ENCODE assay signal across 8 cellular contexts in genomic region chr1:198937231-198938031, GRCh38.
DNase-seq lines count a peak whose midpoint lies in the region; ATAC-seq and TF ChIP-seq lines count a peak whose summit lies in the region.

No MANE protein-coding gene starts in this region.

- TF ChIP-seq POLR2A in GM18526 (IDR thresholded peaks at IDR 0.05; ENCODE audit: extremely low read depth, insufficient read length), result peak; percentile 79

- ATAC-seq in HG02981 (IDR thresholded peaks at IDR 0.05; ENCODE audit: unreplicated experiment), result peak; percentile 88
- ATAC-seq in lung (ENCODE audit: insufficient read depth, low FRiP score), result peak; percentile 91
- ATAC-seq in stimulated activated naive B cell treated with anti-CD40 and anti-IgM and Interleukin-4, amounts not matched to agents 10 μg/mL and 1 μg/mL and 100 μg/mL, for 72 hours (replicated peaks), result peak; percentile 94 to 96

- H3K4me1 ChIP-seq in lung (ENCODE audit: control insufficient read depth in 2 of 2, insufficient read depth in 2 of 2, low read length in 2 of 2), result no peaks in the 10 kb centered on the region

- H3K27ac ChIP-seq in WERI-Rb-1 (peak overlapping the region; percentile 51), lung (ENCODE audit: low read depth in 1 of 2, low read length in 1 of 2) (peak overlapping the region; percentile 78 to 91)

- H3K4me3 Mint-ChIP-seq in stimulated activated naive B cell treated with anti-CD40 and anti-IgM and Interleukin-4, amounts not matched to agents 10 μg/mL and 1 μg/mL and 100 μg/mL, for 72 hours, result peak overlapping the region in 1 of 2 donors; percentile 87

- no peaks in the 10 kb centered on the region for H3K27me3 ChIP-seq in WERI-Rb-1 (ENCODE audit: insufficient read depth, low read depth, severe bottlenecking)
- H3K27me3 ChIP-seq in lung (ENCODE audit: control insufficient read depth, insufficient read depth), result no peaks in the 10 kb centered on the region

- peaks cover 3 to 19% of the 10 kb centered on the region in 2 donors for H3K4me1 Mint-ChIP-seq in stimulated activated naive B cell treated with anti-CD40 and anti-IgM and Interleukin-4, amounts not matched to agents 10 μg/mL and 1 μg/mL and 100 μg/mL, for 72 hours

- peaks cover 0 to 4% of the 10 kb centered on the region in 2 donors for H3K36me3 Mint-ChIP-seq in stimulated activated naive B cell treated with anti-CD40 and anti-IgM and Interleukin-4, amounts not matched to agents 10 μg/mL and 1 μg/mL and 100 μg/mL, for 72 hours

- H3K36me3 ChIP-seq in WERI-Rb-1 (no peaks in the 10 kb centered on the region; the same call in none of the 2 replicates), lung (ENCODE audit: control insufficient read depth in 2 of 2, insufficient read depth in 2 of 2, low read length in 2 of 2) (no peaks in the 10 kb centered on the region)

- H3K9me3 Mint-ChIP-seq in stimulated activated naive B cell treated with anti-CD40 and anti-IgM and Interleukin-4, amounts not matched to agents 10 μg/mL and 1 μg/mL and 100 μg/mL, for 72 hours, result peaks cover 3 to 5% of the 10 kb centered on the region in 2 donors

- WGBS in lung, 2 donors, result 17 to 25% methylated on average over 5 of the region's 5 CpGs

- no peaks in the 10 kb centered on the region for H3K27me3 Mint-ChIP-seq in stimulated activated naive B cell treated with anti-CD40 and anti-IgM and Interleukin-4, amounts not matched to agents 10 μg/mL and 1 μg/mL and 100 μg/mL, for 72 hours

- H3K27ac Mint-ChIP-seq in stimulated activated naive B cell treated with anti-CD40 and anti-IgM and Interleukin-4, amounts not matched to agents 10 μg/mL and 1 μg/mL and 100 μg/mL, for 72 hours, result peak overlapping the region; percentile 89

- DNase-seq in AG20443 (ENCODE audit: low spot score) (peak; percentile 87), NCI-H1930 (lab: John Stamatoyannopoulos, UW) (peak; percentile 21 to 37), WERI-Rb-1 (peak; percentile 66), lung (ENCODE audit: low spot score) (peak; percentile 58)
- peak; percentile 5 for DNase-seq in effector CD8-positive, alpha-beta T cell (lab: John Stamatoyannopoulos, UW)
- DNase-seq in stimulated activated naive B cell treated with anti-CD40 and anti-IgM and Interleukin-4, amounts not matched to agents 10 μg/mL and 1 μg/mL and 100 μg/mL, for 72 hours, result peak; percentile 43

- TF ChIP-seq CTCF in WERI-Rb-1 (IDR thresholded peaks at IDR 0.05; ENCODE audit: low read depth, low read length), result no peak
- no peak for TF ChIP-seq CTCF in lung (IDR thresholded peaks at IDR 0.05; ENCODE audit: control extremely low read depth, extremely low read depth)

- peaks cover 6% of the 10 kb centered on the region for H3K9me3 ChIP-seq in WERI-Rb-1 (ENCODE audit: severe bottlenecking)
- no peaks in the 10 kb centered on the region for H3K9me3 ChIP-seq in lung (ENCODE audit: control insufficient read depth in 2 of 2, insufficient read depth in 1 of 2, low read length in 1 of 2)

- H3K4me3 ChIP-seq in WERI-Rb-1 (ENCODE audit: low read depth, low read length), result peak overlapping the region; percentile 64
- H3K4me3 ChIP-seq in lung, result peak overlapping the region; percentile 59

Comparison
In these comparisons a context has a peak if more than half of its experiments do, and no peak if none do; other contexts are left out.
1. Peak in every context shown above with its lines: DNase-seq, ATAC-seq, H3K4me3 ChIP-seq and H3K27ac ChIP-seq.
2. DNase-seq: peak in every context shown above with its lines; median percentile 87 in AG20443; 66 in WERI-Rb-1; 58 in lung; 43 in stimulated activated naive B cell treated with anti-CD40 and anti-IgM and Interleukin-4, amounts not matched to agents 10 μg/mL and 1 μg/mL and 100 μg/mL, for 72 hours; 29 in NCI-H1930; 5 in effector CD8-positive, alpha-beta T cell.